In genomic region chr9:137390553-137391410, GRCh38 we compare ENCODE assay signal across 12 cellular contexts. TPM values are rescaled to one million over a fixed set of nuclear protein-coding genes. Genes with fewer than 3 reads are reported as not detected.
A peak's percentile ranks its signal among the peaks of the same experiment; 100 is the strongest.
DNase-seq lines count a peak whose midpoint lies in the region; ATAC-seq and TF ChIP-seq lines count a peak whose summit lies in the region.
"Had no signal": no experiment of that assay in that cellular context is flagged by ENCODE, and none has a peak within 500 bp of the region (broad histone marks: within the 10 kb centered on the region; RNA-seq: fewer than 3 reads in every experiment).

No MANE protein-coding gene starts in this region.

- POLR2A ChIA-PET in activated CD4-positive, alpha-beta T cell treated with anti-CD3 and anti-CD28 coated beads, Interleukin-2, amount 10 ng/mL, durations not matched to agents 7 days and 5 days (lab: Charles Lee) = no interaction called here

- no peaks in the 10 kb centered on the region for H3K9me3 ChIP-seq in adrenal gland (replicated peaks in 1 of 3)
- no peaks in the 10 kb centered on the region for H3K9me3 ChIP-seq in lung (ENCODE audit: control insufficient read depth in 2 of 2, insufficient read depth in 1 of 2, low read length in 1 of 2)

- peak overlapping the region; percentile 46 for H3K27ac Mint-ChIP-seq in activated CD4-positive, alpha-beta T cell treated with anti-CD3 and anti-CD28 coated beads, Interleukin-2, amount 10 ng/mL, durations not matched to agents 7 days and 5 days
- peak overlapping the region; percentile 63 for H3K27ac Mint-ChIP-seq in type B pancreatic cell

- TF ChIP-seq POLR2A in adrenal gland (IDR thresholded peaks at IDR 0.05) = no peak

- CTCF ChIA-PET in activated CD4-positive, alpha-beta T cell treated with anti-CD3 and anti-CD28 coated beads, Interleukin-2, amount 10 ng/mL, durations not matched to agents 7 days and 5 days (lab: Charles Lee) = no interaction called here

- H3K36me3 ChIP-seq in adrenal gland (replicated peaks in 1 of 2) (no peaks in the 10 kb centered on the region), lung (ENCODE audit: control insufficient read depth in 2 of 2, insufficient read depth in 2 of 2, low read length in 2 of 2) (peaks cover 0 to 20% of the 10 kb centered on the region in 2 donors)

- no peak for TF ChIP-seq CTCF in adrenal gland (IDR thresholded peaks at IDR 0.05)
- TF ChIP-seq CTCF in lung (IDR thresholded peaks at IDR 0.05; ENCODE audit: control extremely low read depth, extremely low read depth) = no peak
- TF ChIP-seq CTCF in type B pancreatic cell (conservative IDR thresholded peaks at IDR 0.05) = no peak

- no peak for DNase-seq in activated CD4-positive, alpha-beta T cell treated with anti-CD3 and anti-CD28 coated beads, Interleukin-2, amount 10 ng/mL, durations not matched to agents 7 days and 5 days
- no peak for DNase-seq in activated CD4-positive, alpha-beta T cell treated with anti-CD3 and anti-CD28 coated beads, Interleukin-2, amount 50 U/mL, for 48 hours
- DNase-seq in adrenal gland = peak; percentile 53 to 79 (median 74)
- no peak for DNase-seq in lung (ENCODE audit: low spot score)
- DNase-seq in type B pancreatic cell (ENCODE audit: extremely low spot score, unreplicated experiment) = no peak
- no peak for DNase-seq in GM19240 (ENCODE audit: insufficient read length, low spot score)
- no peak for DNase-seq in NOMO-1 (lab: John Stamatoyannopoulos, UW; ENCODE audit: unreplicated experiment in 2 of 2)
- DNase-seq: activated T-cell treated with anti-CD3 and anti-CD28 coated beads, Interleukin-2, amount 50 U/mL, for 4 hours; central memory CD4-positive, alpha-beta T cell; SW 1271 had no signal

- no peaks in the 10 kb centered on the region for H3K36me3 Mint-ChIP-seq in activated CD4-positive, alpha-beta T cell treated with anti-CD3 and anti-CD28 coated beads, Interleukin-2, amount 10 ng/mL, durations not matched to agents 7 days and 5 days (ENCODE audit: low read depth)
- no peaks in the 10 kb centered on the region for H3K36me3 Mint-ChIP-seq in type B pancreatic cell

- intact Hi-C loops in adrenal gland (cut with DNase I) = no loop called here

- H3K27ac ChIP-seq in adrenal gland (peak overlapping the region in 2 of 5 donors; percentile 62 to 73), lung (ENCODE audit: low read depth in 1 of 2, low read length in 1 of 2) (peak overlapping the region; percentile 24 to 85)

- no peaks in the 10 kb centered on the region for H3K9me3 Mint-ChIP-seq in activated CD4-positive, alpha-beta T cell treated with anti-CD3 and anti-CD28 coated beads, Interleukin-2, amount 10 ng/mL, durations not matched to agents 7 days and 5 days
- H3K9me3 Mint-ChIP-seq in type B pancreatic cell = no peaks in the 10 kb centered on the region
- H3K9me3 Mint-ChIP-seq: activated T-cell treated with anti-CD3 and anti-CD28 coated beads, Interleukin-2, amount 50 U/mL, for 4 hours; neural crest cell had no signal

- H3K27me3 ChIP-seq in adrenal gland = no peaks in the 10 kb centered on the region
- no peaks in the 10 kb centered on the region for H3K27me3 ChIP-seq in lung (ENCODE audit: control insufficient read depth, insufficient read depth)

- no peaks in the 10 kb centered on the region for H3K27me3 Mint-ChIP-seq in activated CD4-positive, alpha-beta T cell treated with anti-CD3 and anti-CD28 coated beads, Interleukin-2, amount 10 ng/mL, durations not matched to agents 7 days and 5 days
- H3K27me3 Mint-ChIP-seq in type B pancreatic cell = no peaks in the 10 kb centered on the region

- ATAC-seq in lung (ENCODE audit: insufficient read depth, low FRiP score) = no peak
- no peak for ATAC-seq in GM18870 (IDR thresholded peaks at IDR 0.05; ENCODE audit: unreplicated experiment)
- ATAC-seq: activated T-cell treated with anti-CD3 and anti-CD28 coated beads, Interleukin-2, amount 50 U/mL, for 4 hours had no signal

- H3K4me1 Mint-ChIP-seq in activated CD4-positive, alpha-beta T cell treated with anti-CD3 and anti-CD28 coated beads, Interleukin-2, amount 10 ng/mL, durations not matched to agents 7 days and 5 days = peaks cover 16% of the 10 kb centered on the region
- H3K4me1 Mint-ChIP-seq in type B pancreatic cell (ENCODE audit: unreplicated experiment) = peaks cover 3% of the 10 kb centered on the region

- H3K4me1 ChIP-seq in adrenal gland (replicated peaks in 1 of 2) (peaks cover 4 to 14% of the 10 kb centered on the region in 2 donors), lung (ENCODE audit: control insufficient read depth in 2 of 2, insufficient read depth in 2 of 2, low read length in 2 of 2) (peaks cover 0 to 14% of the 10 kb centered on the region in 2 donors)

- no peak overlapping the region for H3K4me3 Mint-ChIP-seq in activated CD4-positive, alpha-beta T cell treated with anti-CD3 and anti-CD28 coated beads, Interleukin-2, amount 10 ng/mL, durations not matched to agents 7 days and 5 days
- H3K4me3 Mint-ChIP-seq in type B pancreatic cell = no peak overlapping the region
- H3K4me3 Mint-ChIP-seq: activated T-cell treated with anti-CD3 and anti-CD28 coated beads, Interleukin-2, amount 50 U/mL, for 4 hours; neural crest cell had no signal

- H3K4me3 ChIP-seq in adrenal gland (no peak overlapping the region), lung (no peak overlapping the region)

- 54 to 73% (median 62%) methylated on average over 9 to 42 of the region's 42 CpGs for WGBS in adrenal gland, 4 donors
- 67 to 78% methylated on average over 42 of the region's 42 CpGs for WGBS in lung, 2 donors

RNA-seq across cellular contexts. Expression of gene EXD3, which starts 32.2 kb away (rescaled TPM):
- 10 to 100 TPM; 10.3 to 13.2 TPM for total RNA-seq in activated CD4-positive, alpha-beta T cell treated with anti-CD3 and anti-CD28 coated beads, Interleukin-2, amount 10 ng/mL, durations not matched to agents 7 days and 5 days
- total RNA-seq in adrenal gland (10 to 100 TPM in 7 of 8 donors, 1 to 10 TPM in 1; 8.5 to 38.6 (median 23.9) TPM), lung (10 to 100 TPM; 17.5 to 21.5 TPM), type B pancreatic cell (ENCODE audit: low replicate concordance) (15.5 and 19.5 TPM in 2 replicates)
- polyA plus RNA-seq in adrenal gland (100 to 1,000 TPM in 1 of 3 donors, 10 to 100 TPM in 1, 1 to 10 TPM in 1; 1.2 to 111 (median 41.0) TPM), lung (10 to 100 TPM in 1 of 2 donors, 1 to 10 TPM in 1; 8.6 to 30.5 TPM)

RNA-seq across cellular contexts. Expression of gene NOXA1, which starts 32.4 kb away (rescaled TPM):
- 1 to 10 TPM in 1 of 2 experiments, under 1 TPM in 1; 0.46 to 1.1 TPM for total RNA-seq in activated CD4-positive, alpha-beta T cell treated with anti-CD3 and anti-CD28 coated beads, Interleukin-2, amount 10 ng/mL, durations not matched to agents 7 days and 5 days
- 10 to 100 TPM in 2 of 8 donors, 1 to 10 TPM in 6; 4.4 to 12.6 (median 9.3) TPM for total RNA-seq in adrenal gland
- polyA plus RNA-seq in adrenal gland = 10 to 100 TPM in 2 of 3 donors, not detected in 1; 23.5 to 50.7 TPM
- total RNA-seq in lung = 10 to 100 TPM in 1 of 2 donors, 1 to 10 TPM in 1; 3.1 to 10.1 TPM
- polyA plus RNA-seq in lung = 10 to 100 TPM in 1 of 2 donors, 1 to 10 TPM in 1; 2.1 to 11.7 TPM
- total RNA-seq in type B pancreatic cell (ENCODE audit: low replicate concordance) = 6.4 and 14.3 TPM in 2 replicates

RNA-seq across cellular contexts. Expression of gene ENTPD8, which starts 50.4 kb away (rescaled TPM):
- total RNA-seq in activated CD4-positive, alpha-beta T cell treated with anti-CD3 and anti-CD28 coated beads, Interleukin-2, amount 10 ng/mL, durations not matched to agents 7 days and 5 days = not detected
- under 1 TPM in 3 of 8 donors, not detected in 5; 0.14 to 0.20 (median 0.19) TPM for total RNA-seq in adrenal gland
- under 1 TPM in 2 of 3 donors, not detected in 1; 0.16 to 0.17 TPM for polyA plus RNA-seq in adrenal gland
- total RNA-seq in lung = under 1 TPM; 0.14 to 0.28 TPM
- polyA plus RNA-seq in lung = under 1 TPM; 0.08 to 0.45 TPM
- 2.1 and 3.5 TPM in 2 replicates for total RNA-seq in type B pancreatic cell (ENCODE audit: low replicate concordance)
- total RNA-seq: activated T-cell treated with anti-CD3 and anti-CD28 coated beads, Interleukin-2, amount 50 U/mL, for 4 hours had no signal

Comparison
In these comparisons a context has a peak if more than half of its experiments do, and no peak if none do; other contexts are left out.
1. DNase-seq: peak in adrenal gland (7 of 7); none in activated CD4-positive, alpha-beta T cell treated with anti-CD3 and anti-CD28 coated beads, Interleukin-2, amount 10 ng/mL, durations not matched to agents 7 days and 5 days (single experiment), activated CD4-positive, alpha-beta T cell treated with anti-CD3 and anti-CD28 coated beads, Interleukin-2, amount 50 U/mL, for 48 hours (0 of 2), lung (single experiment), type B pancreatic cell (single experiment), GM19240 (single experiment) and NOMO-1 (0 of 2).